ENCODE assay signal across 10 cellular contexts in genomic region chr3:175526609-175527280, GRCh38.
DNase-seq lines count a peak whose midpoint lies in the region; TF ChIP-seq lines count a peak whose summit lies in the region.
"Had no signal": no experiment of that assay in that cellular context is flagged by ENCODE, and none has a peak within 500 bp of the region (broad histone marks: within the 10 kb centered on the region; RNA-seq: fewer than 3 reads in every experiment).

No MANE protein-coding gene starts in this region.

- H3K4me1 ChIP-seq in A673 (ENCODE audit: insufficient read depth, low read length, poor library complexity, severe bottlenecking): no peaks in the 10 kb centered on the region
- H3K4me1 ChIP-seq in mononuclear cell (ENCODE audit: insufficient read depth, low read length): peaks cover 3% of the 10 kb centered on the region
- no peaks in the 10 kb centered on the region for H3K4me1 ChIP-seq in prostate gland (replicated peaks)

- no peak overlapping the region for H3K27ac Mint-ChIP-seq in activated naive CD4-positive, alpha-beta T cell treated with anti-CD3 and anti-CD28 coated beads for 36 hours

- no peak for TF ChIP-seq POLR2A in prostate gland (IDR thresholded peaks at IDR 0.05)

- H3K27me3 ChIP-seq in A673 (replicated peaks; ENCODE audit: insufficient read depth, low read depth, low read length, poor library complexity) (no peaks in the 10 kb centered on the region), mononuclear cell (ENCODE audit: insufficient read depth, low read length) (no peaks in the 10 kb centered on the region), prostate gland (replicated peaks; ENCODE audit: insufficient read depth) (no peaks in the 10 kb centered on the region)

- no peaks in the 10 kb centered on the region for H3K27me3 Mint-ChIP-seq in activated naive CD4-positive, alpha-beta T cell treated with anti-CD3 and anti-CD28 coated beads for 36 hours (ENCODE audit: low read depth)

- no peaks in the 10 kb centered on the region for H3K9me3 Mint-ChIP-seq in activated naive CD4-positive, alpha-beta T cell treated with anti-CD3 and anti-CD28 coated beads for 36 hours

- DNase-seq in A673 (ENCODE audit: low spot score) (no peak), HK-2 (ENCODE audit: unreplicated experiment) (peak; percentile 1), cardiac fibroblast (ENCODE audit: low read depth in 2 of 2) (peak; percentile 18 to 32), D341Med (ENCODE audit: low spot score) (no peak), prostate gland (ENCODE audit: low spot score) (no peak)
- no peak for DNase-seq in activated naive CD4-positive, alpha-beta T cell treated with anti-CD3 and anti-CD28 coated beads for 36 hours
- no peak for DNase-seq in activated CD4-positive, alpha-beta T cell treated with anti-CD3 and anti-CD28 coated beads, Interleukin-2, amount 50 U/mL, for 1 hour
- DNase-seq: DND-41, retina had no signal

- TF ChIP-seq CTCF in A673 (conservative IDR thresholded peaks at IDR 0.05; ENCODE audit: low read depth, low read length) (no peak), cardiac fibroblast (IDR thresholded peaks at IDR 0.05; ENCODE audit: low read depth, low read length) (no peak), prostate gland (IDR thresholded peaks at IDR 0.05) (no peak)

- no TSS peak for BruUV-seq in A673 (replicated peaks; lab: Mats Ljungman, UMichigan)

- H3K27ac ChIP-seq in A673 (ENCODE audit: low read depth, low read length, poor library complexity, severe bottlenecking): no peak overlapping the region
- H3K27ac ChIP-seq in prostate gland: no peak overlapping the region

- WGBS in prostate gland: 52% methylated on average over 4 of the region's 4 CpGs

- intact Hi-C loops in A673 (cut with micrococcal nuclease; ENCODE audit: unreplicated experiment): no loop called here
- intact Hi-C loops in prostate gland (cut with DNase I): no loop called here
- intact Hi-C loops in activated naive CD4-positive, alpha-beta T cell treated with anti-CD3 and anti-CD28 coated beads for 36 hours (cut with micrococcal nuclease): no loop called here

- POLR2A ChIA-PET in A673 (lab: Charles Lee; ENCODE audit: low non-redundant PET): interaction anchor here (0.6 kb wide), 1 partner anchor 153 kb away, joined by 7 read pairs; no protein-coding TSS in a partner anchor

- no peaks in the 10 kb centered on the region for H3K9me3 ChIP-seq in A673 (ENCODE audit: low read depth, low read length, poor library complexity, severe bottlenecking)
- no peaks in the 10 kb centered on the region for H3K9me3 ChIP-seq in mononuclear cell (ENCODE audit: low read depth, low read length)
- H3K9me3 ChIP-seq in prostate gland: no peaks in the 10 kb centered on the region

- no peaks in the 10 kb centered on the region for H3K4me1 Mint-ChIP-seq in activated naive CD4-positive, alpha-beta T cell treated with anti-CD3 and anti-CD28 coated beads for 36 hours (ENCODE audit: low read depth)

- H3K36me3 Mint-ChIP-seq in activated naive CD4-positive, alpha-beta T cell treated with anti-CD3 and anti-CD28 coated beads for 36 hours (ENCODE audit: low read depth): no peaks in the 10 kb centered on the region

- H3K4me3 Mint-ChIP-seq in activated naive CD4-positive, alpha-beta T cell treated with anti-CD3 and anti-CD28 coated beads for 36 hours: no peak overlapping the region

- CTCF ChIA-PET in A673 (lab: Charles Lee): no interaction called here
- CTCF ChIA-PET in activated naive CD4-positive, alpha-beta T cell treated with anti-CD3 and anti-CD28 coated beads for 36 hours (lab: Charles Lee): no interaction called here

- H3K36me3 ChIP-seq in A673 (ENCODE audit: insufficient read depth, low read length, poor library complexity, severe bottlenecking) (no peaks in the 10 kb centered on the region), prostate gland (no peaks in the 10 kb centered on the region)

- H3K4me3 ChIP-seq in A673 (ENCODE audit: low read depth, low read length, poor library complexity, severe bottlenecking) (peak overlapping the region; percentile 32), cardiac fibroblast (replicated peaks in 1 of 2; ENCODE audit: low read depth in 2 of 2, low read length in 2 of 2) (peak overlapping the region; percentile 24 to 28), mononuclear cell (ENCODE audit: low read length) (peak overlapping the region; percentile 1), prostate gland (peak overlapping the region in 1 of 2 donors; percentile 12)

Comparison
In these comparisons a context has a peak if more than half of its experiments do, and no peak if none do; other contexts are left out.
1. DNase-seq: peak in HK-2 (single experiment) and cardiac fibroblast (2 of 2); none in A673 (single experiment), D341Med (single experiment), prostate gland (single experiment), activated naive CD4-positive, alpha-beta T cell treated with anti-CD3 and anti-CD28 coated beads for 36 hours (single experiment) and activated CD4-positive, alpha-beta T cell treated with anti-CD3 and anti-CD28 coated beads, Interleukin-2, amount 50 U/mL, for 1 hour (single experiment).